Comparison of ENCODE assay signal across 8 cellular contexts in the genomic region with DNA sequence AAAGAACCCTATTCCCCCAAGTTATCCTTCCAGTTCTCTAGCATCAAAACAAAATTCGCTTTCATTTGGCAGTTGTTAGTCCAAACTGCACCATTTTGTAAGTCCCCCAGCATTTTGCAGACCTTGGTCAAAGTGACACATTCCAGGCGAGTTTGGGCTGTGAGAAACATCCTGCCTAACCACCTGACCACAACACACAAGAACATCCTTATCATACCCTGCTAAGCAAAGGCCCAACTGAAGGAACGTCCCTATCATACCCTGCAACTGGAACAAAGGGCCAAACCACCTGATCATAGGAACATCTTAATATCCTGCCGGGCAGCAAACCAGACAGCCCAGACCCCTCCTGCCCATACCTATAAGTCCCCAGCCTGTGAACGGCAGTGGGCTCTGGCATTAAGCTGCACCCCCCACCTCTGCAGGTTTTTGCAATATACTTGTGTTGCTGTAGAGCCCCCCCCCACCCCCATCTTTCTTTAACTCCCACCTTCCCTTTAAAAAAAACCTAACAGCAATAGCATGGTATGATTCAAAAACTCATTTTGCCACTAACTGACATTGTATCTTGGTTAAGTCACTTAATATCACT. TPM values are rescaled to one million over a fixed set of nuclear protein-coding genes. Genes with fewer than 3 reads are reported as not detected.
DNase-seq lines count a peak whose midpoint lies in the region; ATAC-seq and TF ChIP-seq lines count a peak whose summit lies in the region.

No MANE protein-coding gene starts in this region.

- H3K79me2 ChIP-seq in ACC112 (ENCODE audit: control insufficient read depth, insufficient read depth, low read length, unreplicated experiment) (peaks cover 70% of the 10 kb centered on the region), HCT116 (ENCODE audit: insufficient read depth, low read length) (peaks cover 72% of the 10 kb centered on the region)

- no peak for ATAC-seq in HCT116
- no peak for ATAC-seq in activated CD8-positive, alpha-beta T cell treated with anti-CD3 and anti-CD28 coated beads for 36 hours
- no peak for ATAC-seq in GM21367 (IDR thresholded peaks at IDR 0.05; ENCODE audit: unreplicated experiment)

- H3K9ac ChIP-seq in HCT116 (ENCODE audit: low read length): no peak overlapping the region

- H3K36me3 ChIP-seq in ACC112 (ENCODE audit: insufficient read depth, low read length) (no peaks in the 10 kb centered on the region), HCT116 (ENCODE audit: control insufficient read depth in 1 of 2, insufficient read depth in 2 of 2, low read length in 2 of 2) (peaks cover 0 to 11% of the 10 kb centered on the region in 2 experiments; a peak in 2 of 4 replicates)

- DNase-seq in HCT116 (ENCODE audit: low read depth, low spot score) (no peak), CD1c-positive myeloid dendritic cell (ENCODE audit: extremely low spot score) (no peak), NCI-H446 treated with DMSO at 0.1 percent for 48 hours (lab: John Stamatoyannopoulos, UW) (no peak), amygdala (lab: John Stamatoyannopoulos, UW) (no peak)
- peak; percentile 58 for DNase-seq in activated CD8-positive, alpha-beta T cell treated with anti-CD3 and anti-CD28 coated beads for 36 hours

- H3K9me3 ChIP-seq in HCT116 (ENCODE audit: control insufficient read depth in 1 of 2, insufficient read depth in 1 of 2, low read depth in 1 of 2, low read length in 2 of 2) (no peaks in the 10 kb centered on the region), iPS-18c (ENCODE audit: control insufficient read depth, insufficient read depth, low read length) (no peaks in the 10 kb centered on the region)

- peaks cover 35% of the 10 kb centered on the region for H3K4me1 Mint-ChIP-seq in activated CD8-positive, alpha-beta T cell treated with anti-CD3 and anti-CD28 coated beads for 36 hours (ENCODE audit: low read depth)

- TF ChIP-seq POLR2A in HCT116 (IDR thresholded peaks at IDR 0.05; ENCODE audit: borderline replicate concordance, extremely low read depth, insufficient read depth, insufficient read length): no peak

- H3K27ac ChIP-seq in ACC112 (ENCODE audit: low read depth, low read length) (peak overlapping the region; percentile 95), HCT116 (ENCODE audit: low read depth, low read length) (no peak overlapping the region)

- no peak overlapping the region for H2AFZ ChIP-seq in ACC112 (ENCODE audit: low read length, unreplicated experiment)
- no peak overlapping the region for H2AFZ ChIP-seq in HCT116 (ENCODE audit: low read depth, low read length, poor library complexity, severe bottlenecking)

- intact Hi-C loops in HCT116 (cut with micrococcal nuclease): no loop called here
- intact Hi-C loops in activated CD8-positive, alpha-beta T cell treated with anti-CD3 and anti-CD28 coated beads for 36 hours (cut with micrococcal nuclease): loop anchor here (5.0 kb wide), 3 partner anchors 68 to 153 kb away; partner anchors contain the start of gene PPM1A

- no peak for TF ChIP-seq RAD21 in HCT116 (IDR thresholded peaks at IDR 0.05; ENCODE audit: low read depth)

- no peaks in the 10 kb centered on the region for H3K9me3 Mint-ChIP-seq in activated CD8-positive, alpha-beta T cell treated with anti-CD3 and anti-CD28 coated beads for 36 hours

- BruUV-seq in HCT116 (replicated peaks; lab: Mats Ljungman, UMichigan): no TSS peak

- H3K4me3 ChIP-seq in ACC112 (ENCODE audit: low read depth, low read length): peak overlapping the region; percentile 93
- H3K4me3 ChIP-seq in HCT116 (replicated peaks in 1 of 2; ENCODE audit: low read depth in 1 of 2, low read length in 2 of 2): peak overlapping the region in 1 of 2 experiments; percentile 6; a peak in 1 of 4 replicates
- H3K4me3 ChIP-seq in iPS-18c (ENCODE audit: insufficient read depth, low read depth, low read length): peak overlapping the region; percentile 2; the same call in 1 of the 2 replicates

- RAD21 ChIA-PET in HCT116 (lab: Charles Lee; ENCODE audit: low non-redundant PET in 1 of 2, low total read pairs in 2 of 2, uncharacterized antibody in 2 of 2, unreplicated experiment in 2 of 2): no interaction called here

- no peaks in the 10 kb centered on the region for H3K9me2 ChIP-seq in HCT116 (ENCODE audit: insufficient read depth)

- CTCF ChIA-PET in HCT116 (lab: Charles Lee): no interaction called here
- CTCF ChIA-PET in activated CD8-positive, alpha-beta T cell treated with anti-CD3 and anti-CD28 coated beads for 36 hours (lab: Charles Lee): no interaction called here

- peaks cover 43% of the 10 kb centered on the region for H3K36me3 Mint-ChIP-seq in activated CD8-positive, alpha-beta T cell treated with anti-CD3 and anti-CD28 coated beads for 36 hours (ENCODE audit: low read depth)

- H4K20me1 ChIP-seq in HCT116 (ENCODE audit: insufficient read depth): no peaks in the 10 kb centered on the region

- peak overlapping the region; percentile 53 for H3K27ac Mint-ChIP-seq in activated CD8-positive, alpha-beta T cell treated with anti-CD3 and anti-CD28 coated beads for 36 hours

- H3K4me1 ChIP-seq in ACC112 (ENCODE audit: control insufficient read depth, insufficient read depth, low read length, unreplicated experiment) (peaks cover 28% of the 10 kb centered on the region), HCT116 (ENCODE audit: control insufficient read depth in 1 of 2, insufficient read depth in 2 of 2, low read length in 2 of 2) (peaks cover 12 to 24% of the 10 kb centered on the region in 2 experiments)

- H3K4me2 ChIP-seq in HCT116 (ENCODE audit: low read length): peak overlapping the region; percentile 89

- H3K4me3 Mint-ChIP-seq in activated CD8-positive, alpha-beta T cell treated with anti-CD3 and anti-CD28 coated beads for 36 hours: peak overlapping the region; percentile 100

- POLR2A ChIA-PET in HCT116 (lab: Charles Lee): no interaction called here
- POLR2A ChIA-PET in activated CD8-positive, alpha-beta T cell treated with anti-CD3 and anti-CD28 coated beads for 36 hours (lab: Charles Lee): interaction anchor here (1.5 kb wide), 1 partner anchor 89 kb away, joined by 4 read pairs; no protein-coding TSS in a partner anchor

- H3K27me3 ChIP-seq in ACC112 (ENCODE audit: insufficient read depth, low read length) (no peaks in the 10 kb centered on the region), HCT116 (ENCODE audit: insufficient read depth, low read length) (no peaks in the 10 kb centered on the region)

- TF ChIP-seq CTCF in HCT116 (IDR thresholded peaks at IDR 0.05 in 2 of 3, conservative IDR thresholded peaks at IDR 0.05 in 1 of 3; ENCODE audit: borderline replicate concordance in 1 of 3, insufficient read depth in 1 of 3, low read depth in 2 of 3, low read length in 2 of 3): no peak
- TF ChIP-seq CTCF in activated CD8-positive, alpha-beta T cell treated with anti-CD3 and anti-CD28 coated beads for 36 hours (IDR thresholded peaks at IDR 0.05): no peak

- H3K27me3 Mint-ChIP-seq in activated CD8-positive, alpha-beta T cell treated with anti-CD3 and anti-CD28 coated beads for 36 hours: no peaks in the 10 kb centered on the region

TF ChIP-seq in HCT116, 20 proteins besides CTCF, POLR2A, EP300 and RAD21 (continues in another document):
- TF ChIP-seq, protein P1, sequence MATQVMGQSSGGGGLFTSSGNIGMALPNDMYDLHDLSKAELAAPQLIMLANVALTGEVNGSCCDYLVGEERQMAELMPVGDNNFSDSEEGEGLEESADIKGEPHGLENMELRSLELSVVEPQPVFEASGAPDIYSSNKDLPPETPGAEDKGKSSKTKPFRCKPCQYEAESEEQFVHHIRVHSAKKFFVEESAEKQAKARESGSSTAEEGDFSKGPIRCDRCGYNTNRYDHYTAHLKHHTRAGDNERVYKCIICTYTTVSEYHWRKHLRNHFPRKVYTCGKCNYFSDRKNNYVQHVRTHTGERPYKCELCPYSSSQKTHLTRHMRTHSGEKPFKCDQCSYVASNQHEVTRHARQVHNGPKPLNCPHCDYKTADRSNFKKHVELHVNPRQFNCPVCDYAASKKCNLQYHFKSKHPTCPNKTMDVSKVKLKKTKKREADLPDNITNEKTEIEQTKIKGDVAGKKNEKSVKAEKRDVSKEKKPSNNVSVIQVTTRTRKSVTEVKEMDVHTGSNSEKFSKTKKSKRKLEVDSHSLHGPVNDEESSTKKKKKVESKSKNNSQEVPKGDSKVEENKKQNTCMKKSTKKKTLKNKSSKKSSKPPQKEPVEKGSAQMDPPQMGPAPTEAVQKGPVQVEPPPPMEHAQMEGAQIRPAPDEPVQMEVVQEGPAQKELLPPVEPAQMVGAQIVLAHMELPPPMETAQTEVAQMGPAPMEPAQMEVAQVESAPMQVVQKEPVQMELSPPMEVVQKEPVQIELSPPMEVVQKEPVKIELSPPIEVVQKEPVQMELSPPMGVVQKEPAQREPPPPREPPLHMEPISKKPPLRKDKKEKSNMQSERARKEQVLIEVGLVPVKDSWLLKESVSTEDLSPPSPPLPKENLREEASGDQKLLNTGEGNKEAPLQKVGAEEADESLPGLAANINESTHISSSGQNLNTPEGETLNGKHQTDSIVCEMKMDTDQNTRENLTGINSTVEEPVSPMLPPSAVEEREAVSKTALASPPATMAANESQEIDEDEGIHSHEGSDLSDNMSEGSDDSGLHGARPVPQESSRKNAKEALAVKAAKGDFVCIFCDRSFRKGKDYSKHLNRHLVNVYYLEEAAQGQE (IDR thresholded peaks at IDR 0.05; ENCODE audit: low read depth): no peak
- TF ChIP-seq, protein P2, sequence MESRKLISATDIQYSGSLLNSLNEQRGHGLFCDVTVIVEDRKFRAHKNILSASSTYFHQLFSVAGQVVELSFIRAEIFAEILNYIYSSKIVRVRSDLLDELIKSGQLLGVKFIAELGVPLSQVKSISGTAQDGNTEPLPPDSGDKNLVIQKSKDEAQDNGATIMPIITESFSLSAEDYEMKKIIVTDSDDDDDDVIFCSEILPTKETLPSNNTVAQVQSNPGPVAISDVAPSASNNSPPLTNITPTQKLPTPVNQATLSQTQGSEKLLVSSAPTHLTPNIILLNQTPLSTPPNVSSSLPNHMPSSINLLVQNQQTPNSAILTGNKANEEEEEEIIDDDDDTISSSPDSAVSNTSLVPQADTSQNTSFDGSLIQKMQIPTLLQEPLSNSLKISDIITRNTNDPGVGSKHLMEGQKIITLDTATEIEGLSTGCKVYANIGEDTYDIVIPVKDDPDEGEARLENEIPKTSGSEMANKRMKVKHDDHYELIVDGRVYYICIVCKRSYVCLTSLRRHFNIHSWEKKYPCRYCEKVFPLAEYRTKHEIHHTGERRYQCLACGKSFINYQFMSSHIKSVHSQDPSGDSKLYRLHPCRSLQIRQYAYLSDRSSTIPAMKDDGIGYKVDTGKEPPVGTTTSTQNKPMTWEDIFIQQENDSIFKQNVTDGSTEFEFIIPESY (IDR thresholded peaks at IDR 0.05; ENCODE audit: extremely low read depth, insufficient replicate concordance, low read length): no peak
- no peak for TF ChIP-seq CBX3 (IDR thresholded peaks at IDR 0.05; ENCODE audit: low read depth)
- no peak for TF ChIP-seq EZH2 (IDR thresholded peaks at IDR 0.05)
- no peak for TF ChIP-seq SP1 (IDR thresholded peaks at IDR 0.05; ENCODE audit: low read depth)
- TF ChIP-seq TCF7L2 (IDR thresholded peaks at IDR 0.05; ENCODE audit: borderline replicate concordance, extremely low read depth, insufficient read depth, insufficient read length): no peak
- no peak for TF ChIP-seq JUND (IDR thresholded peaks at IDR 0.05)
- no peak for TF ChIP-seq CEBPB (IDR thresholded peaks at IDR 0.05; ENCODE audit: low read depth)

RNA-seq across cellular contexts. Expression of gene PCNX4, which starts 2.7 kb away (rescaled TPM):
- total RNA-seq in HCT116 (2021; ENCODE audit: unreplicated experiment): 48.4 TPM
- 11.6 and 16.4 TPM in 2 replicates for polyA plus RNA-seq in HCT116 (2012)
- total RNA-seq in activated CD8-positive, alpha-beta T cell treated with anti-CD3 and anti-CD28 coated beads for 36 hours: 10 to 100 TPM; 28.2 to 30.0 TPM
